ENCODE assay signal across 8 cellular contexts in genomic region chr12:132909030-132909368, GRCh38. TPM values are rescaled to one million over a fixed set of nuclear protein-coding genes. Genes with fewer than 3 reads are reported as not detected.
A peak's percentile ranks its signal among the peaks of the same experiment; 100 is the strongest.
DNase-seq lines count a peak whose midpoint lies in the region; ATAC-seq and TF ChIP-seq lines count a peak whose summit lies in the region.

No MANE protein-coding gene starts in this region.

- H4K20me1 ChIP-seq in DOHH2 (ENCODE audit: control insufficient read depth, insufficient read depth, low read depth, low read length) (no peaks in the 10 kb centered on the region), PC-3 (ENCODE audit: low read length) (no peaks in the 10 kb centered on the region)

- H3F3A ChIP-seq in DOHH2 (ENCODE audit: control insufficient read depth, insufficient read depth) (0 out of 2 replicates have a peak, but pooled peaks cover 8% of the 10 kb centered on the region), PC-3 (ENCODE audit: low read length, unreplicated experiment) (no peaks in the 10 kb centered on the region)

- no peak for DNase-seq in PC-3
- no peak for DNase-seq in osteocyte (ENCODE audit: extremely low spot score, unreplicated experiment)
- DNase-seq in activated gamma-delta T cell treated with Interleukin-2 at 50 U/mL for 16 hours = no peak
- DNase-seq in activated CD4-positive, alpha-beta T cell treated with anti-CD3 and anti-CD28 coated beads, Interleukin-2, amount 50 U/mL, for 48 hours = no peak
- DNase-seq in iPS-NIHi11 (ENCODE audit: low spot score) = no peak
- DNase-seq in NCI-H69 (lab: John Stamatoyannopoulos, UW) = no peak

- BruUV-seq in PC-3 (replicated peaks; lab: Mats Ljungman, UMichigan) = TSS peak; percentile 87

- H3K27me3 Mint-ChIP-seq in osteocyte (ENCODE audit: unreplicated experiment) = peaks cover 4% of the 10 kb centered on the region

- WGBS in esophagus, 2 donors = 3 to 5% methylated on average over 22 of the region's 22 CpGs

- H3K4me3 ChIP-seq in DOHH2 (ENCODE audit: low read length) (peak overlapping the region; percentile 90), PC-3 (ENCODE audit: low read length) (peak overlapping the region; percentile 76), esophagus (ENCODE audit: low read depth in 1 of 2, low read length in 2 of 2) (peak overlapping the region; percentile 54 to 55)

- H3K27ac ChIP-seq in DOHH2 (ENCODE audit: low read depth, low read length) (peak overlapping the region; percentile 82), PC-3 (ENCODE audit: low read length) (peak overlapping the region; percentile 52), esophagus (ENCODE audit: low read depth in 2 of 2, low read length in 1 of 2) (peak overlapping the region; percentile 51 to 75)

- no peaks in the 10 kb centered on the region for H3K36me3 ChIP-seq in DOHH2 (ENCODE audit: control insufficient read depth, low read length)
- H3K36me3 ChIP-seq in PC-3 (ENCODE audit: low read depth, low read length) = peaks cover 13% of the 10 kb centered on the region
- no peaks in the 10 kb centered on the region for H3K36me3 ChIP-seq in esophagus (ENCODE audit: control insufficient read depth in 2 of 2, insufficient read depth in 2 of 2, low read length in 1 of 2)

- H3K4me1 Mint-ChIP-seq in osteocyte (ENCODE audit: unreplicated experiment) = peaks cover 3% of the 10 kb centered on the region

- intact Hi-C loops in PC-3 (cut with micrococcal nuclease) = loop anchor here (2.0 kb wide), 1 partner anchor 48 kb away; the partner anchor contains the start of gene ZNF605

- no peak for TF ChIP-seq CTCF in DOHH2 (IDR thresholded peaks at IDR 0.05; ENCODE audit: low read depth, low read length, poor library complexity, severe bottlenecking)
- TF ChIP-seq CTCF in PC-3 (conservative IDR thresholded peaks at IDR 0.05; ENCODE audit: low read depth, low read length) = no peak
- TF ChIP-seq CTCF in osteocyte (IDR thresholded peaks at IDR 0.05) = no peak

- peaks cover 11% of the 10 kb centered on the region for H3K36me3 Mint-ChIP-seq in osteocyte (ENCODE audit: unreplicated experiment)

- peaks cover 26% of the 10 kb centered on the region for H3K9me3 ChIP-seq in DOHH2 (ENCODE audit: control insufficient read depth, insufficient read depth, low read length)
- H3K9me3 ChIP-seq in PC-3 (ENCODE audit: low read length) = peaks cover 24% of the 10 kb centered on the region
- peaks cover 0 to 8% of the 10 kb centered on the region in 2 donors for H3K9me3 ChIP-seq in esophagus (ENCODE audit: control insufficient read depth in 2 of 2, insufficient read depth in 1 of 2, low read depth in 1 of 2, low read length in 1 of 2)

- H3K9ac ChIP-seq in PC-3 (ENCODE audit: low read length) = peak overlapping the region; percentile 77

- H3K4me2 ChIP-seq in DOHH2 (ENCODE audit: low read length) = peak overlapping the region; percentile 86
- H3K4me2 ChIP-seq in PC-3 (ENCODE audit: low read length) = peak overlapping the region; percentile 84

- H3K27me3 ChIP-seq in DOHH2 (ENCODE audit: control insufficient read depth, low read length) (no peaks in the 10 kb centered on the region), PC-3 (ENCODE audit: low read length) (no peaks in the 10 kb centered on the region), esophagus (ENCODE audit: control insufficient read depth in 1 of 2, insufficient read depth in 2 of 2, low read length in 2 of 2) (no peaks in the 10 kb centered on the region)

- H3K79me2 ChIP-seq in DOHH2 (ENCODE audit: control insufficient read depth, low read length) (no peaks in the 10 kb centered on the region), PC-3 (ENCODE audit: low read length) (no peaks in the 10 kb centered on the region)

- ATAC-seq in PC-3 = peak; percentile 2

- peak overlapping the region; percentile 88 for H3K4me3 Mint-ChIP-seq in osteocyte (ENCODE audit: unreplicated experiment)

- POLR2A ChIA-PET in PC-3 (lab: Charles Lee; ENCODE audit: unreplicated experiment) = interaction anchor here (0.6 to 0.7 kb wide), 2 partner anchors 22 to 33 kb away, joined by 3 to 4 read pairs; no protein-coding TSS in a partner anchor

- peak overlapping the region; percentile 90 for H2AFZ ChIP-seq in PC-3 (ENCODE audit: low read length)

- peaks cover 13% of the 10 kb centered on the region for H3K4me1 ChIP-seq in DOHH2 (ENCODE audit: control insufficient read depth, low read length)
- peaks cover 3% of the 10 kb centered on the region; the same call in 1 of the 2 replicates for H3K4me1 ChIP-seq in PC-3 (ENCODE audit: insufficient read depth, low read length)
- H3K4me1 ChIP-seq in esophagus (ENCODE audit: control insufficient read depth in 2 of 2, insufficient read depth in 2 of 2, low read length in 1 of 2) = peaks cover 0 to 2% of the 10 kb centered on the region in 2 donors

- H3K9me2 ChIP-seq in DOHH2 (replicated peaks; ENCODE audit: control insufficient read depth, low read length) = no peaks in the 10 kb centered on the region
- no peaks in the 10 kb centered on the region for H3K9me2 ChIP-seq in PC-3 (replicated peaks; ENCODE audit: low read length)

- peak overlapping the region; percentile 94 for H3K27ac Mint-ChIP-seq in osteocyte (ENCODE audit: unreplicated experiment)

- CTCF ChIA-PET in PC-3 (lab: Charles Lee) = no interaction called here

- H3K9me3 Mint-ChIP-seq in osteocyte (ENCODE audit: unreplicated experiment) = peaks cover 20% of the 10 kb centered on the region

RNA-seq across cellular contexts. Expression of gene CHFR, which starts 21.6 kb away (rescaled TPM):
- total RNA-seq in PC-3 (2014; rRNA removed) (23.3 and 25.8 TPM in 2 replicates), osteocyte (58.4 and 63.3 TPM in 2 replicates)
- 10 to 100 TPM; 20.4 to 30.2 TPM for polyA plus RNA-seq in esophagus

RNA-seq across cellular contexts. Expression of gene ZNF605, which starts 47.1 kb away (rescaled TPM):
- total RNA-seq in PC-3 (2014; rRNA removed) (5.9 and 8.6 TPM in 2 replicates), osteocyte (17.8 and 19.1 TPM in 2 replicates)
- polyA plus RNA-seq in esophagus = 1 to 10 TPM; 1.9 to 4.3 TPM
